8 cellular contexts compared by ENCODE assay signal in genomic region chr10:27503498-27504006, GRCh38. TPM values are rescaled to one million over a fixed set of nuclear protein-coding genes. Genes with fewer than 3 reads are reported as not detected.
DNase-seq lines count a peak whose midpoint lies in the region; ATAC-seq and TF ChIP-seq lines count a peak whose summit lies in the region.

No MANE protein-coding gene starts in this region.

- TF ChIP-seq CTCF in IMR-90 (conservative IDR thresholded peaks at IDR 0.05; ENCODE audit: low read depth, low read length) (no peak), chondrocyte (IDR thresholded peaks at IDR 0.05) (no peak)

- 0 out of 2 replicates have a peak overlapping the region, but pooled peaks have one; percentile 13 for H3K23ac ChIP-seq in IMR-90 (ENCODE audit: low read depth, low read length)

- H2BK20ac ChIP-seq in IMR-90 (ENCODE audit: low read depth, low read length) = no peak overlapping the region

- H2AK5ac ChIP-seq in IMR-90 (ENCODE audit: low read depth, low read length) = peak overlapping the region; percentile 10; the same call in 1 of the 2 replicates

- peak overlapping the region; percentile 64 for H2BK5ac ChIP-seq in IMR-90 (ENCODE audit: low read depth, low read length, poor library complexity, severe bottlenecking)

- H4K8ac ChIP-seq in IMR-90 (ENCODE audit: low read depth in 2 of 2, low read length in 2 of 2) = peak overlapping the region; percentile 78 to 93

- in situ Hi-C loops in IMR-90 (cut with MboI; ENCODE audit: low sequenced_read_pairs) = loop anchor here (10.0 kb wide), 1 partner anchor 259 kb away; the partner anchor contains the start of gene ACBD5

- peaks cover 4% of the 10 kb centered on the region for H3K36me3 Mint-ChIP-seq in chondrocyte (ENCODE audit: low read depth)
- peaks cover 0 to 12% (median 6%) of the 10 kb centered on the region in 5 donors for H3K36me3 Mint-ChIP-seq in naive thymus-derived CD4-positive, alpha-beta T cell

- no peaks in the 10 kb centered on the region for H3K9me3 ChIP-seq in IMR-90 (ENCODE audit: control insufficient read depth, insufficient read depth, low read length)
- H3K9me3 ChIP-seq in naive thymus-derived CD4-positive, alpha-beta T cell (ENCODE audit: control insufficient read depth in 2 of 3, low read length in 3 of 3) = no peaks in the 10 kb centered on the region

- H2AK9ac ChIP-seq in IMR-90 (replicated peaks; ENCODE audit: low read depth, low read length, poor library complexity) = no peak overlapping the region

- peak overlapping the region; percentile 26; the same call in 1 of the 2 replicates for H3K56ac ChIP-seq in IMR-90 (ENCODE audit: extremely low read depth, insufficient read depth, low read length)

- ATAC-seq in IMR-90 (ENCODE audit: low read depth) (no peak), HG03469 (IDR thresholded peaks at IDR 0.05; ENCODE audit: unreplicated experiment) (no peak), HG02763 (IDR thresholded peaks at IDR 0.05; ENCODE audit: unreplicated experiment) (no peak), GM21526 (IDR thresholded peaks at IDR 0.05; ENCODE audit: low FRiP score, unreplicated experiment) (no peak)
- ATAC-seq in naive thymus-derived CD4-positive, alpha-beta T cell = no peak

- peak; percentile 3 for DNase-seq in Ammon's horn (ENCODE audit: low spot score)
- DNase-seq in IMR-90 = no peak
- DNase-seq in chondrocyte (ENCODE audit: low spot score) = no peak
- DNase-seq in naive thymus-derived CD4-positive, alpha-beta T cell = peak in 1 of 9 donors; percentile 11
- DNase-seq in cortex of kidney (lab: John Stamatoyannopoulos, UW) = no peak

- no peak for TF ChIP-seq POLR2A in IMR-90 (IDR thresholded peaks at IDR 0.05; ENCODE audit: low read depth, low read length)

- peak overlapping the region; percentile 97 for H3K4me3 Mint-ChIP-seq in chondrocyte (ENCODE audit: unreplicated experiment)
- peak overlapping the region; percentile 95 to 100 (median 99) for H3K4me3 Mint-ChIP-seq in naive thymus-derived CD4-positive, alpha-beta T cell

- no peaks in the 10 kb centered on the region for H3K9me3 Mint-ChIP-seq in chondrocyte (ENCODE audit: low read depth)
- H3K9me3 Mint-ChIP-seq in naive thymus-derived CD4-positive, alpha-beta T cell = peaks cover 0 to 3% (median 0%) of the 10 kb centered on the region in 11 donors

- no CpG with 5 or more reads among the region's 4 CpGs for WGBS in IMR-90 (ENCODE audit: extremely low coverage in 2 of 2, insufficient read length in 1 of 2), 2 experiments

- H3K27me3 ChIP-seq in IMR-90 (ENCODE audit: control insufficient read depth, insufficient read depth, low read length) = no peaks in the 10 kb centered on the region; the same call in none of the 2 replicates
- H3K27me3 ChIP-seq in naive thymus-derived CD4-positive, alpha-beta T cell (ENCODE audit: control insufficient read depth in 2 of 2, insufficient read depth in 2 of 2, low read length in 2 of 2) = no peaks in the 10 kb centered on the region

- H3K4me3 ChIP-seq in IMR-90 (ENCODE audit: insufficient read depth, low read depth, low read length) = peak overlapping the region; percentile 81
- H3K4me3 ChIP-seq in naive thymus-derived CD4-positive, alpha-beta T cell (ENCODE audit: low read length) = peak overlapping the region; percentile 82

- peak overlapping the region; percentile 79 for H3K4me2 ChIP-seq in IMR-90 (ENCODE audit: low read depth, low read length)

- H4K20me1 ChIP-seq in IMR-90 (ENCODE audit: insufficient read depth, low read length) = peaks cover 23% of the 10 kb centered on the region

- peak overlapping the region; percentile 15; the same call in 1 of the 2 replicates for H3K27ac ChIP-seq in IMR-90 (ENCODE audit: insufficient read depth, low read length)
- peak overlapping the region; percentile 87 for H3K27ac ChIP-seq in naive thymus-derived CD4-positive, alpha-beta T cell (ENCODE audit: low read depth, low read length)

- peak overlapping the region; percentile 64; the same call in 1 of the 2 replicates for H3K4ac ChIP-seq in IMR-90 (ENCODE audit: low read depth, low read length)

- H2BK15ac ChIP-seq in IMR-90 (ENCODE audit: low read depth, low read length) = peak overlapping the region; percentile 8; the same call in 1 of the 3 replicates

- H3K14ac ChIP-seq in IMR-90 (replicated peaks; ENCODE audit: low read depth, low read length) = peak overlapping the region; percentile 67

- dilution Hi-C loops in IMR-90 (cut with HindIII; ENCODE audit: low sequenced_read_pairs, unreplicated experiment) = no loop called here

- BruUV-seq in IMR-90 (replicated peaks; lab: Mats Ljungman, UMichigan) = no TSS peak

- peak overlapping the region; percentile 82 for H4K5ac ChIP-seq in IMR-90 (ENCODE audit: low read depth, low read length)

- peaks cover 19% of the 10 kb centered on the region for H3K27me3 Mint-ChIP-seq in chondrocyte (ENCODE audit: low read depth)
- peaks cover 0 to 7% (median 0%) of the 10 kb centered on the region in 5 donors for H3K27me3 Mint-ChIP-seq in naive thymus-derived CD4-positive, alpha-beta T cell

- H2AFZ ChIP-seq in IMR-90 (replicated peaks; ENCODE audit: low read length, poor library complexity) = peak overlapping the region; percentile 98

- H3K4me1 Mint-ChIP-seq in chondrocyte (ENCODE audit: low read depth) = peaks cover 31% of the 10 kb centered on the region
- peaks cover 34 to 52% (median 48%) of the 10 kb centered on the region in 7 donors for H3K4me1 Mint-ChIP-seq in naive thymus-derived CD4-positive, alpha-beta T cell

- peaks cover 3% of the 10 kb centered on the region for H3K9me1 ChIP-seq in IMR-90 (ENCODE audit: insufficient read depth, low read length)

- TF ChIP-seq RAD21 in IMR-90 (IDR thresholded peaks at IDR 0.05; ENCODE audit: low read length) = no peak

- peak overlapping the region; percentile 53 for H2BK120ac ChIP-seq in IMR-90 (ENCODE audit: low read depth, low read length)

- peak overlapping the region; percentile 99 for H3K27ac Mint-ChIP-seq in chondrocyte (ENCODE audit: unreplicated experiment)
- H3K27ac Mint-ChIP-seq in naive thymus-derived CD4-positive, alpha-beta T cell = peak overlapping the region; percentile 96 to 99 (median 98)

- H3K79me1 ChIP-seq in IMR-90 (ENCODE audit: low read depth in 1 of 2, low read length in 2 of 2) = peaks cover 0 to 21% of the 10 kb centered on the region in 2 experiments; a peak in 2 of 4 replicates

- CTCF ChIA-PET in IMR-90 (lab: Yijun Ruan, JAX) = interaction anchor here (1.5 kb wide), 1 partner anchor 10 kb away, joined by 4 read pairs; no protein-coding TSS in a partner anchor
- CTCF ChIA-PET in naive thymus-derived CD4-positive, alpha-beta T cell (lab: Charles Lee) = interaction anchor here (0.6 to 1.1 kb wide), 5 partner anchors 28 to 239 kb away, joined by 3 read pairs; no protein-coding TSS in a partner anchor

- peaks cover 2% of the 10 kb centered on the region; the same call in 1 of the 2 replicates for H3K4me1 ChIP-seq in IMR-90 (ENCODE audit: control insufficient read depth, insufficient read depth, low read length)
- peaks cover 8 to 18% of the 10 kb centered on the region in 2 donors for H3K4me1 ChIP-seq in naive thymus-derived CD4-positive, alpha-beta T cell (ENCODE audit: control insufficient read depth in 2 of 2, insufficient read depth in 2 of 2, low read length in 2 of 2)

- H3K18ac ChIP-seq in IMR-90 (ENCODE audit: low read depth, low read length) = peak overlapping the region; percentile 24; the same call in 1 of the 2 replicates

- 0 out of 2 replicates have a peak overlapping the region, but pooled peaks have one; percentile 40 for H4K91ac ChIP-seq in IMR-90 (ENCODE audit: insufficient read depth, low read depth, low read length)

- H3K36me3 ChIP-seq in IMR-90 (ENCODE audit: control insufficient read depth, insufficient read depth, low read length) = no peaks in the 10 kb centered on the region
- peaks cover 0 to 4% (median 0%) of the 10 kb centered on the region in 3 experiments for H3K36me3 ChIP-seq in naive thymus-derived CD4-positive, alpha-beta T cell (ENCODE audit: control insufficient read depth in 2 of 3, insufficient read depth in 3 of 3, low read length in 3 of 3)

- POLR2A ChIA-PET in IMR-90 (lab: Charles Lee; ENCODE audit: unreplicated experiment) = interaction anchor here (0.5 to 0.9 kb wide), 2 partner anchors 11 to 136 kb away, joined by 3 to 5 read pairs; no protein-coding TSS in a partner anchor
- POLR2A ChIA-PET in naive thymus-derived CD4-positive, alpha-beta T cell (lab: Charles Lee) = interaction anchor here (0.6 to 2.2 kb wide), 17 partner anchors 9 to 1029 kb away, joined by 3 to 20 read pairs (median 6); partner anchors contain the start of genes ACBD5, MASTL, WAC and YME1L1

- peak overlapping the region; percentile 49; the same call in 1 of the 2 replicates for H3K9ac ChIP-seq in IMR-90 (ENCODE audit: low read depth, low read length)

- intact Hi-C loops in IMR-90 (cut with micrococcal nuclease) = loop anchor here (5.0 kb wide), 1 partner anchor 261 kb away; the partner anchor contains the start of gene ACBD5
- intact Hi-C loops in naive thymus-derived CD4-positive, alpha-beta T cell (cut with micrococcal nuclease) = loop anchor here (1.0 to 10.0 kb wide), 22 partner anchors 10 to 1174 kb away; partner anchors contain the start of genes MPP7 (in 2 of the 2), YME1L1 (in 2 of the 2), ANKRD26 (in 1 of the 2) and BAMBI (in 1 of the 2)

TF ChIP-seq in IMR-90, 13 proteins besides CTCF, POLR2A, EP300 and RAD21 (continues in another document):
- no peak for TF ChIP-seq MXI1 (IDR thresholded peaks at IDR 0.05; ENCODE audit: borderline replicate concordance, low read depth, low read length)
- no peak for TF ChIP-seq SMC3 (IDR thresholded peaks at IDR 0.05; ENCODE audit: low read depth, low read length)
- TF ChIP-seq, protein P1, sequence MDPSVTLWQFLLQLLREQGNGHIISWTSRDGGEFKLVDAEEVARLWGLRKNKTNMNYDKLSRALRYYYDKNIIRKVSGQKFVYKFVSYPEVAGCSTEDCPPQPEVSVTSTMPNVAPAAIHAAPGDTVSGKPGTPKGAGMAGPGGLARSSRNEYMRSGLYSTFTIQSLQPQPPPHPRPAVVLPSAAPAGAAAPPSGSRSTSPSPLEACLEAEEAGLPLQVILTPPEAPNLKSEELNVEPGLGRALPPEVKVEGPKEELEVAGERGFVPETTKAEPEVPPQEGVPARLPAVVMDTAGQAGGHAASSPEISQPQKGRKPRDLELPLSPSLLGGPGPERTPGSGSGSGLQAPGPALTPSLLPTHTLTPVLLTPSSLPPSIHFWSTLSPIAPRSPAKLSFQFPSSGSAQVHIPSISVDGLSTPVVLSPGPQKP (IDR thresholded peaks at IDR 0.05; ENCODE audit: borderline replicate concordance, low read depth, low read length) = no peak
- no peak for TF ChIP-seq NFE2L2 (IDR thresholded peaks at IDR 0.05; ENCODE audit: low read depth, low read length)
- no peak for TF ChIP-seq BHLHE40 (IDR thresholded peaks at IDR 0.05; ENCODE audit: low read depth, low read length)
- TF ChIP-seq CHD1 (IDR thresholded peaks at IDR 0.05; ENCODE audit: low read depth, low read length) = no peak
- TF ChIP-seq FOS (IDR thresholded peaks at IDR 0.05; ENCODE audit: low read depth, low read length) = no peak

RNA-seq across cellular contexts. Expression of gene RAB18, which starts 0.6 kb away (rescaled TPM):
- total RNA-seq in IMR-90 (2012; rRNA removed) (17.6 and 53.0 TPM in 2 replicates), chondrocyte (176 to 179 TPM (median 178 TPM) in 3 replicates)
- polyA plus RNA-seq in IMR-90 (2012; rRNA removed) = 29.1 and 38.8 TPM in 2 replicates
- 1.9 and 2.4 TPM in 2 replicates for polyA plus RNA-seq in IMR-90 (2012; cell fraction: cytosol; rRNA removed)
- 0.76 and 10.9 TPM in 2 replicates for polyA plus RNA-seq in IMR-90 (2012; cell fraction: nucleus; rRNA removed; ENCODE audit: low replicate concordance)
- 10 to 100 TPM; 69.1 to 96.1 (median 73.6) TPM for total RNA-seq in naive thymus-derived CD4-positive, alpha-beta T cell
- 10 to 100 TPM; 54.0 to 78.1 TPM for polyA plus RNA-seq in naive thymus-derived CD4-positive, alpha-beta T cell
